Comparison of ENCODE assay signal across 8 cellular contexts in genomic region chr2:231037731-231038482, GRCh38. TPM values are rescaled to one million over a fixed set of nuclear protein-coding genes. Genes with fewer than 3 reads are reported as not detected.
DNase-seq lines count a peak whose midpoint lies in the region; ATAC-seq and TF ChIP-seq lines count a peak whose summit lies in the region.

No MANE protein-coding gene starts in this region.

- peaks cover 0 to 9% (median 2%) of the 10 kb centered on the region in 4 donors for H3K4me1 Mint-ChIP-seq in CD4-positive, alpha-beta memory T cell
- H3K4me1 Mint-ChIP-seq in effector memory CD8-positive, alpha-beta T cell (ENCODE audit: low read depth in 2 of 2) = peaks cover 4 to 7% of the 10 kb centered on the region in 2 donors
- H3K4me1 Mint-ChIP-seq in nephron = no peaks in the 10 kb centered on the region

- H3K36me3 ChIP-seq in CD4-positive, alpha-beta memory T cell (ENCODE audit: insufficient read depth, low read length) = no peaks in the 10 kb centered on the region
- H3K36me3 ChIP-seq in HUES64 (ENCODE audit: insufficient read depth, low read length) = no peaks in the 10 kb centered on the region

- H3K4me3 Mint-ChIP-seq in CD4-positive, alpha-beta memory T cell = peak overlapping the region in 7 of 8 donors; percentile 13 to 77 (median 68)
- peak overlapping the region; percentile 59 to 70 for H3K4me3 Mint-ChIP-seq in effector memory CD8-positive, alpha-beta T cell
- H3K4me3 Mint-ChIP-seq in nephron = peak overlapping the region; percentile 76 to 82 (median 80)

- no peak overlapping the region for H3K27ac ChIP-seq in CD4-positive, alpha-beta memory T cell (ENCODE audit: low read depth, low read length)
- no peak overlapping the region for H3K27ac ChIP-seq in HUES64 (ENCODE audit: low read depth, low read length)

- H3K4me1 ChIP-seq in CD4-positive, alpha-beta memory T cell (ENCODE audit: insufficient read depth, low read length) = no peaks in the 10 kb centered on the region
- peaks cover 3% of the 10 kb centered on the region; the same call in 1 of the 2 replicates for H3K4me1 ChIP-seq in HUES64 (ENCODE audit: insufficient read depth, low read length)

- intact Hi-C loops in CD4-positive, alpha-beta memory T cell (cut with micrococcal nuclease) = no loop called here

- CTCF ChIA-PET in CD4-positive, alpha-beta memory T cell (lab: Charles Lee; ENCODE audit: partially characterized antibody) = no interaction called here

- H3K27ac Mint-ChIP-seq in CD4-positive, alpha-beta memory T cell = no peak overlapping the region
- no peak overlapping the region for H3K27ac Mint-ChIP-seq in effector memory CD8-positive, alpha-beta T cell
- no peak overlapping the region for H3K27ac Mint-ChIP-seq in nephron

- WGBS in HUES64 = under 1% methylated on average over 104 of the region's 104 CpGs

- no peak for TF ChIP-seq CTCF in nephron (IDR thresholded peaks at IDR 0.05; ENCODE audit: unreplicated experiment in 3 of 3)

- POLR2A ChIA-PET in CD4-positive, alpha-beta memory T cell (lab: Charles Lee; ENCODE audit: partially characterized antibody) = no interaction called here

- no peaks in the 10 kb centered on the region for H3K36me3 Mint-ChIP-seq in CD4-positive, alpha-beta memory T cell
- H3K36me3 Mint-ChIP-seq in effector memory CD8-positive, alpha-beta T cell (ENCODE audit: insufficient read depth) = peaks cover 3% of the 10 kb centered on the region
- no peaks in the 10 kb centered on the region for H3K36me3 Mint-ChIP-seq in nephron (ENCODE audit: low read depth)

- H3K9me3 Mint-ChIP-seq in CD4-positive, alpha-beta memory T cell = no peaks in the 10 kb centered on the region
- H3K9me3 Mint-ChIP-seq in effector memory CD8-positive, alpha-beta T cell = no peaks in the 10 kb centered on the region
- no peaks in the 10 kb centered on the region for H3K9me3 Mint-ChIP-seq in nephron

- peak; percentile 55 for ATAC-seq in effector memory CD8-positive, alpha-beta T cell (replicated peaks)
- ATAC-seq in GM18909 (IDR thresholded peaks at IDR 0.05; ENCODE audit: poor library complexity, unreplicated experiment) = no peak

- no peak overlapping the region for H3K9ac ChIP-seq in HUES64 (ENCODE audit: low read depth, low read length)

- no peaks in the 10 kb centered on the region for H3K9me3 ChIP-seq in CD4-positive, alpha-beta memory T cell (ENCODE audit: control insufficient read depth in 1 of 2, low read length in 2 of 2)
- no peaks in the 10 kb centered on the region for H3K9me3 ChIP-seq in HUES64 (ENCODE audit: insufficient read depth, low read depth, low read length)

- H3K27me3 ChIP-seq in CD4-positive, alpha-beta memory T cell (ENCODE audit: insufficient read depth, low read length) = peaks cover 22% of the 10 kb centered on the region
- peaks cover 73% of the 10 kb centered on the region for H3K27me3 ChIP-seq in HUES64 (ENCODE audit: insufficient read depth, low read length)

- H3K4me3 ChIP-seq in CD4-positive, alpha-beta memory T cell (ENCODE audit: low read length in 2 of 2) = no peak overlapping the region
- H3K4me3 ChIP-seq in HUES64 (ENCODE audit: low read length) = peak overlapping the region; percentile 58

- DNase-seq in CD4-positive, alpha-beta memory T cell = no peak
- no peak for DNase-seq in effector memory CD8-positive, alpha-beta T cell
- DNase-seq in COR-L47 (lab: John Stamatoyannopoulos, UW) (no peak), NCI-H1105 (lab: John Stamatoyannopoulos, UW) (no peak), OCI-M1 (lab: John Stamatoyannopoulos, UW) (no peak)

- H3K27me3 Mint-ChIP-seq in CD4-positive, alpha-beta memory T cell = peaks cover 38 to 54% of the 10 kb centered on the region in 2 donors
- peaks cover 79 to 89% of the 10 kb centered on the region in 2 donors for H3K27me3 Mint-ChIP-seq in effector memory CD8-positive, alpha-beta T cell
- H3K27me3 Mint-ChIP-seq in nephron (ENCODE audit: low read depth) = peaks cover 83% of the 10 kb centered on the region

RNA-seq across cellular contexts. Expression of gene C2orf72, which starts 0.6 kb away (rescaled TPM):
- total RNA-seq in CD4-positive, alpha-beta memory T cell = not detected
- not detected for polyA plus RNA-seq in CD4-positive, alpha-beta memory T cell
- 0.95 TPM for polyA plus RNA-seq in HUES64 (2013, experiment 1 of 2)
- polyA plus RNA-seq in HUES64 (2013, experiment 2 of 2) = 1.3 TPM

RNA-seq across cellular contexts. Expression of gene PSMD1, which starts 18.8 kb away (rescaled TPM):
- 10 to 100 TPM; 38.0 to 40.8 TPM for total RNA-seq in CD4-positive, alpha-beta memory T cell
- polyA plus RNA-seq in CD4-positive, alpha-beta memory T cell = 10 to 100 TPM; 64.5 to 65.0 TPM
- 136 TPM for polyA plus RNA-seq in HUES64 (2013, experiment 1 of 2)
- 135 TPM for polyA plus RNA-seq in HUES64 (2013, experiment 2 of 2)

RNA-seq across cellular contexts. Expression of gene SPATA3, which starts 42.0 kb away (rescaled TPM):
- total RNA-seq in CD4-positive, alpha-beta memory T cell = not detected
- not detected for polyA plus RNA-seq in CD4-positive, alpha-beta memory T cell
- polyA plus RNA-seq in HUES64 (2013, experiment 1 of 2) = not detected
- not detected for polyA plus RNA-seq in HUES64 (2013, experiment 2 of 2)
